In the genomic region with DNA sequence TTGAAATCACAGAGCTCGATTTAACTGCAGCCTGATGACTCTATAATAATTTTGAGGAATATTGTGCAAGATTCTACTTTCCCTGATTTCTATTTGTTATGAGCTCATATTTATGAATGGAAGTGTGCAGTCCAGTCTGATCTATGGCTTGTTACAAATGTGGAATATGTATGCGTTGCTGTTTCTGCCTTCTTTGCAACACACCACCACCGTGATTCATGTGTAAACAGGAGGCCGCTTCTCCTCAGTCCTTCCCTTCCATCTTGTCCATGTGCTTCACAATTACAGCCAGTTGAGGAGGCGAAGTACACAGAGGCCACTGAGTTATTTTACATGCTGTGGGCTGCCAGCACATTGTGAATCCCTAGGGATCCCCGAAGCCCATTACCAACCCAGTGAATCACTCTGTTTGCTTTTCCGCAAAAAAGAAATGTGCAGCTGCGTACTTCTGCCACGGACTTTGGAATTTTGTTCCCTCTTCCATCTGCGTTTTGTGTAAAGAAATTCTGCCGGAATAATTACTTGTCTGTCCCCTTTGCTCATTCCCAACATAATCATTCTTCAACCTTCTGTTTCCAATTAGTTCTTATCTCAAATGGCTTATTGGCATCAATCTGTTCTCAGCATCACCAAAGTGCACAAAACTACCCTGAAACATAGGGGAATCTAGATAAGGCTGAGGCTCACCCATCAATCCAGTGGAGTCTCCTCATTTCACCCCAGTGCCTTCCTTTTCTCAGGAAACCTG, we compare ENCODE assay signal across 12 cellular contexts.
DNase-seq lines count a peak whose midpoint lies in the region; ATAC-seq and TF ChIP-seq lines count a peak whose summit lies in the region.
"Had no signal": no experiment of that assay in that cellular context is flagged by ENCODE, and none has a peak within 500 bp of the region (broad histone marks: within the 10 kb centered on the region; RNA-seq: fewer than 3 reads in every experiment).

No MANE protein-coding gene starts in this region.

- peaks cover 9% of the 10 kb centered on the region for H3K4me1 Mint-ChIP-seq in nephron
- H3K4me1 Mint-ChIP-seq in CD4-positive, alpha-beta T cell (ENCODE audit: low read depth) = no peaks in the 10 kb centered on the region
- H3K4me1 Mint-ChIP-seq: activated CD4-positive, alpha-beta T cell treated with anti-CD3 and anti-CD28 coated beads, Interleukin-2, amount 10 ng/mL, durations not matched to agents 24 days and 14 days had no signal

- H3K27me3 Mint-ChIP-seq in nephron (ENCODE audit: low read depth) = no peaks in the 10 kb centered on the region
- H3K27me3 Mint-ChIP-seq in CD4-positive, alpha-beta T cell = peaks cover 23% of the 10 kb centered on the region
- H3K27me3 Mint-ChIP-seq: activated CD4-positive, alpha-beta T cell treated with anti-CD3 and anti-CD28 coated beads, Interleukin-2, amount 10 ng/mL, durations not matched to agents 24 days and 14 days had no signal

- H3K9me3 Mint-ChIP-seq in nephron = no peaks in the 10 kb centered on the region
- H3K9me3 Mint-ChIP-seq in CD4-positive, alpha-beta T cell = no peaks in the 10 kb centered on the region
- H3K9me3 Mint-ChIP-seq: activated CD4-positive, alpha-beta T cell treated with anti-CD3 and anti-CD28 coated beads, Interleukin-2, amount 10 ng/mL, durations not matched to agents 24 days and 14 days; activated naive CD4-positive, alpha-beta T cell treated with anti-CD3 and anti-CD28 coated beads, Interleukin-2, amount 50 U/mL, for 72 hours had no signal

- DNase-seq in COLO668 (lab: John Stamatoyannopoulos, UW; ENCODE audit: unreplicated experiment) = peak; percentile 7
- peak; percentile 76 for DNase-seq in NCI-H2171 (lab: John Stamatoyannopoulos, UW)
- DNase-seq in colonic mucosa = peak; percentile 35
- no peak for DNase-seq in CD4-positive, alpha-beta T cell
- DNase-seq: activated CD4-positive, alpha-beta T cell treated with anti-CD3 and anti-CD28 coated beads, Interleukin-2, amount 10 ng/mL, durations not matched to agents 24 days and 14 days; substantia nigra had no signal

- H3K27ac Mint-ChIP-seq in nephron = peak overlapping the region; percentile 0 to 22 (median 8)
- H3K27ac Mint-ChIP-seq in CD4-positive, alpha-beta T cell = no peak overlapping the region
- H3K27ac Mint-ChIP-seq: activated CD4-positive, alpha-beta T cell treated with anti-CD3 and anti-CD28 coated beads, Interleukin-2, amount 10 ng/mL, durations not matched to agents 24 days and 14 days; activated naive CD4-positive, alpha-beta T cell treated with anti-CD3 and anti-CD28 coated beads, Interleukin-2, amount 50 U/mL, for 72 hours had no signal

- H3K36me3 Mint-ChIP-seq in nephron (ENCODE audit: low read depth) = no peaks in the 10 kb centered on the region
- H3K36me3 Mint-ChIP-seq in CD4-positive, alpha-beta T cell (ENCODE audit: low read depth) = no peaks in the 10 kb centered on the region
- H3K36me3 Mint-ChIP-seq: activated naive CD4-positive, alpha-beta T cell treated with anti-CD3 and anti-CD28 coated beads, Interleukin-2, amount 50 U/mL, for 72 hours had no signal

- CTCF ChIA-PET in CD4-positive, alpha-beta T cell (lab: Charles Lee) = no interaction called here

- H3K4me3 Mint-ChIP-seq in nephron = no peak overlapping the region
- H3K4me3 Mint-ChIP-seq in CD4-positive, alpha-beta T cell = no peak overlapping the region
- H3K4me3 Mint-ChIP-seq: activated CD4-positive, alpha-beta T cell treated with anti-CD3 and anti-CD28 coated beads, Interleukin-2, amount 10 ng/mL, durations not matched to agents 24 days and 14 days had no signal

- H3K36me3 ChIP-seq in colonic mucosa = no peaks in the 10 kb centered on the region

- no peak overlapping the region for H3K4me3 ChIP-seq in colonic mucosa

- H3K27ac ChIP-seq in colonic mucosa = no peak overlapping the region
- no peak overlapping the region for H3K27ac ChIP-seq in CD4-positive, alpha-beta T cell (ENCODE audit: low read depth, low read length)

- intact Hi-C loops in colonic mucosa (cut with DNase I) = no loop called here
- intact Hi-C loops in CD4-positive, alpha-beta T cell (cut with DNase I, micrococcal nuclease) = loop anchor here in 1 of 2 experiments (5.0 kb wide), 1 partner anchor 554 kb away; the partner anchor contains the start of gene CITED2

- H3K4me1 ChIP-seq in colonic mucosa = no peaks in the 10 kb centered on the region

- H3K9ac ChIP-seq in colonic mucosa (ENCODE audit: low read depth in 2 of 2, low read length in 2 of 2) = no peak overlapping the region

- POLR2A ChIA-PET in CD4-positive, alpha-beta T cell (lab: Charles Lee) = no interaction called here

- H3K9me3 ChIP-seq in colonic mucosa = no peaks in the 10 kb centered on the region
- no peaks in the 10 kb centered on the region for H3K9me3 ChIP-seq in CD4-positive, alpha-beta T cell (ENCODE audit: control insufficient read depth, low read length)

- no peak for ATAC-seq in CD4-positive, alpha-beta T cell (ENCODE audit: poor library complexity)
- ATAC-seq in esophagus mucosa (no peak), GM19351 (IDR thresholded peaks at IDR 0.05; ENCODE audit: unreplicated experiment) (no peak), GM21381 (IDR thresholded peaks at IDR 0.05; ENCODE audit: unreplicated experiment) (no peak)
- ATAC-seq: Panc1 had no signal

- TF ChIP-seq CTCF in colonic mucosa (IDR thresholded peaks at IDR 0.05) (no peak), nephron (IDR thresholded peaks at IDR 0.05; ENCODE audit: unreplicated experiment in 3 of 3) (no peak)
- no peak for TF ChIP-seq CTCF in CD4-positive, alpha-beta T cell (IDR thresholded peaks at IDR 0.05)

- no peaks in the 10 kb centered on the region for H3K27me3 ChIP-seq in colonic mucosa
- peaks cover 10% of the 10 kb centered on the region for H3K27me3 ChIP-seq in CD4-positive, alpha-beta T cell (ENCODE audit: control insufficient read depth, insufficient read depth, low read length)

Comparison
In these comparisons a context has a peak if more than half of its experiments do, and no peak if none do; other contexts are left out.
1. DNase-seq: peak in COLO668 (single experiment), NCI-H2171 (single experiment) and colonic mucosa (single experiment); none in CD4-positive, alpha-beta T cell (0 of 10).